ENCODE assay signal across 26 cellular contexts in the genomic region with DNA sequence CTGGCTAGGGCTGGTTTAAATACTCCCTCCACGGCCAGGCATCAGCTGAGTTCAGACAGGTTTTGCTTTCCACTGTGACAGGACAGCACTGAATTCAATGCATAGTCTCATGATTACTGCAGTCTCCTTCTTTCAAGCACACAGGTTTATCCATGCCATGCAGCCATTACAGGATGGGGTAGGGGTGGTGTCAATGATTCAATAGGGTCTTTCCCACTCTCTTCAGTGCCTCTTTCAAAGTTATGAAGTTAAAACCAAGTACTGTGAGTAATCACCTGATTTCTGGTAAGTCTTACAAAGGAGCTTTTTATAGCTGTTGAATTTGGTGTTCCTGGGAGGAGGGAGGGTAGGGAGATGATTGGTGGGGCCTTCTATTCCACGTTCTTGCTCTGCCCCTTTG. TPM values are rescaled to one million over a fixed set of nuclear protein-coding genes. Genes with fewer than 3 reads are reported as not detected.
"Had no signal": no experiment of that assay in that cellular context is flagged by ENCODE, and none has a peak within 500 bp of the region (broad histone marks: within the 10 kb centered on the region; RNA-seq: fewer than 3 reads in every experiment).

No MANE protein-coding gene starts in this region.

- H3K4me1 ChIP-seq: colonic mucosa, prostate gland, stomach had no signal

- H3K4me3 ChIP-seq: colonic mucosa, hepatocyte, prostate gland, stomach had no signal

- DNase-seq: activated CD4-positive, alpha-beta T cell treated with anti-CD3 and anti-CD28 coated beads, Interleukin-2, amount 10 ng/mL, durations not matched to agents 24 days and 14 days; activated CD4-positive, CD25-positive, alpha-beta regulatory T cell; activated effector memory CD4-positive, alpha-beta T cell treated with anti-CD3 and anti-CD28 coated beads, Interleukin-2, amount 50 U/mL, for 16 hours; activated naive CD8-positive, alpha-beta T cell treated with anti-CD3 and anti-CD28 coated beads, Interleukin-2, amount 10 ng/mL, durations not matched to agents 7 days and 5 days; colonic mucosa; endodermal cell; foreskin fibroblast; right cardiac atrium; stomach; T-cell had no signal

- FAIRE-seq: islet of Langerhans had no signal

- H2AFZ ChIP-seq: hepatocyte had no signal

- H3K4me3 Mint-ChIP-seq: activated CD4-positive, alpha-beta T cell treated with anti-CD3 and anti-CD28 coated beads, Interleukin-2, amount 10 ng/mL, durations not matched to agents 24 days and 14 days; activated naive CD8-positive, alpha-beta T cell treated with anti-CD3 and anti-CD28 coated beads, Interleukin-2, amount 10 ng/mL, durations not matched to agents 7 days and 5 days; brain; central memory CD8-positive, alpha-beta T cell; endodermal cell; T-cell; type B pancreatic cell had no signal

- H3K79me2 ChIP-seq: hepatocyte had no signal

- H3K36me3 Mint-ChIP-seq: activated naive CD8-positive, alpha-beta T cell treated with anti-CD3 and anti-CD28 coated beads, Interleukin-2, amount 10 ng/mL, durations not matched to agents 7 days and 5 days; brain; T-cell; type B pancreatic cell had no signal

- H3K27ac Mint-ChIP-seq: activated CD4-positive, alpha-beta T cell treated with anti-CD3 and anti-CD28 coated beads, Interleukin-2, amount 10 ng/mL, durations not matched to agents 24 days and 14 days; activated naive CD8-positive, alpha-beta T cell treated with anti-CD3 and anti-CD28 coated beads, Interleukin-2, amount 10 ng/mL, durations not matched to agents 7 days and 5 days; brain; endodermal cell; T-cell; type B pancreatic cell had no signal

- H3K36me3 ChIP-seq: colonic mucosa, prostate gland, stomach had no signal

- H3K9me3 Mint-ChIP-seq: activated naive CD8-positive, alpha-beta T cell treated with anti-CD3 and anti-CD28 coated beads, Interleukin-2, amount 10 ng/mL, durations not matched to agents 7 days and 5 days; central memory CD8-positive, alpha-beta T cell; T-cell; type B pancreatic cell had no signal

- ATAC-seq: left lobe of liver, right cardiac atrium, SK-N-SH treated with all-trans-retinoic acid at 6 μM for 48 hours, T-cell had no signal

- H3K27ac ChIP-seq: colonic mucosa, epithelial cell of prostate, hepatocyte, prostate gland, stomach had no signal

- H3K4me2 ChIP-seq: hepatocyte had no signal

- H3K27me3 ChIP-seq: colonic mucosa, hepatocyte, stomach had no signal

- H3K4me1 Mint-ChIP-seq: activated CD4-positive, alpha-beta T cell treated with anti-CD3 and anti-CD28 coated beads, Interleukin-2, amount 10 ng/mL, durations not matched to agents 24 days and 14 days; activated naive CD8-positive, alpha-beta T cell treated with anti-CD3 and anti-CD28 coated beads, Interleukin-2, amount 10 ng/mL, durations not matched to agents 7 days and 5 days; central memory CD8-positive, alpha-beta T cell; T-cell had no signal

- H3K9me3 ChIP-seq: colonic mucosa, prostate gland, stomach had no signal

RNA-seq across cellular contexts. Expression of a gene that starts 47.2 kb away (rescaled TPM):
- total RNA-seq: activated CD4-positive, alpha-beta T cell treated with anti-CD3 and anti-CD28 coated beads, Interleukin-2, amount 10 ng/mL, durations not matched to agents 24 days and 14 days; activated CD8-positive, alpha-beta memory T cell treated with anti-CD3 and anti-CD28 coated beads for 36 hours; activated naive CD8-positive, alpha-beta T cell treated with anti-CD3 and anti-CD28 coated beads, Interleukin-2, amount 10 ng/mL, durations not matched to agents 7 days and 5 days; colonic mucosa; endodermal cell; hepatocyte; left lobe of liver; lung microvascular endothelial cell; mononuclear cell; omental fat pad; prostate gland; right cardiac atrium; skeletal muscle tissue; stomach; T-cell; temporal lobe had no signal
- polyA plus RNA-seq: hepatocyte, neural cell, right cardiac atrium, stomach had no signal
